Comparison of ENCODE assay signal across 29 cellular contexts in the genomic region with DNA sequence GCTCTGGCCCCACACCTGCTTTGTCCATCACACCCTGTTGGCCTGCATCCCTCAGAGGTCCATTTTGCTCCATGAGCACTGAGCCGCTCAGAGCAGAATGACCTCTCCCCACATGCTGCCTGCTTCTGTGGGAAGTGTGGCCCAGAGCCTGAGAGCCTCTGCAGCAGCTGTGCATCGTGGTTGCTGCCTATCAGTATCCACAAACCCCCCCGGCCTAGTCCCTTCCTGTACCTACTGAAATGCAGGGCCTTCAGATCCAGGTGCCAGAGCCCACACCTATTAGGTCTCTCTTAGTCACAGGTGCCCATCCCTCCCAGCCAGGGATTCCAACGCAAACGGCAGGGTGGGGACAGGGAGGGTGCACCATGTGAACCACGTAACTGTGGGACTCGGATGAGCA.
"Had no signal": no experiment of that assay in that cellular context is flagged by ENCODE, and none has a peak within 500 bp of the region (broad histone marks: within the 10 kb centered on the region; RNA-seq: fewer than 3 reads in every experiment).

No MANE protein-coding gene starts in this region.

- H3K4me3 ChIP-seq: Peyer's patch had no signal

- H3K4me1 ChIP-seq: Peyer's patch had no signal

- H3K36me3 ChIP-seq: brain microvascular endothelial cell had no signal

- ATAC-seq: activated CD4-positive, alpha-beta T cell treated with anti-CD3 and anti-CD28 coated beads for 36 hours; activated T-cell treated with anti-CD3 and anti-CD28 coated beads, Interleukin-2, amount 50 U/mL, for 72 hours; T-cell had no signal

- H3K27me3 Mint-ChIP-seq: activated CD4-positive, alpha-beta memory T cell treated with anti-CD3 and anti-CD28 coated beads, Interleukin-2, amount 10 ng/mL, durations not matched to agents 7 days and 5 days; activated CD4-positive, alpha-beta T cell treated with anti-CD3 and anti-CD28 coated beads for 36 hours; activated naive CD4-positive, alpha-beta T cell treated with anti-CD3 and anti-CD28 coated beads, Interleukin-2, amount 10 ng/mL, durations not matched to agents 7 days and 5 days; activated naive CD8-positive, alpha-beta T cell treated with anti-CD3 and anti-CD28 coated beads for 36 hours; T-cell had no signal

- H3K9me3 ChIP-seq: Peyer's patch had no signal

- H3K27ac ChIP-seq: brain microvascular endothelial cell, Peyer's patch, VCaP had no signal

- H3K36me3 Mint-ChIP-seq: activated naive CD4-positive, alpha-beta T cell treated with anti-CD3 and anti-CD28 coated beads, Interleukin-2, amount 10 ng/mL, durations not matched to agents 7 days and 5 days; activated naive CD8-positive, alpha-beta T cell treated with anti-CD3 and anti-CD28 coated beads for 36 hours had no signal

- DNase-seq: activated CD4-positive, alpha-beta memory T cell treated with anti-CD3 and anti-CD28 coated beads, Interleukin-2, amount 10 ng/mL, durations not matched to agents 7 days and 5 days; activated CD4-positive, alpha-beta T cell treated with anti-CD3 and anti-CD28 coated beads for 36 hours; activated CD4-positive, alpha-beta T cell treated with anti-CD3 and anti-CD28 coated beads, Interleukin-2, amount 50 U/mL, for 1 hour; activated CD8-positive, alpha-beta memory T cell treated with anti-CD3 and anti-CD28 coated beads, Interleukin-2, amount 50 U/mL, for 4 hours; activated gamma-delta T cell treated with Interleukin-2 at 50 U/mL for 16 hours; activated naive CD4-positive, alpha-beta T cell treated with anti-CD3 and anti-CD28 coated beads, Interleukin-2, amount 10 ng/mL, durations not matched to agents 7 days and 5 days; activated naive CD8-positive, alpha-beta T cell treated with anti-CD3 and anti-CD28 coated beads for 36 hours; activated T-cell treated with anti-CD3 and anti-CD28 coated beads, Interleukin-2, amount 50 U/mL, for 72 hours; brain microvascular endothelial cell; IMR-90; Kasumi-1; KBM-7; NCI-H1048; NCI-H1417; NCI-H1694; NCI-H2029; NCI-H2107; NCI-H226; NCI-H510A; NCI-H526 treated with DMSO at 0.1 percent for 48 hours; NK-92 treated with Interleukin-12 subunit alpha and Interleukin-12 subunit beta, amount 100 ng/mL, for 24 hours; OCI-M1; Peyer's patch; SIG-M5; T-cell; T-helper 2 cell; T1000 had no signal

- H3K4me1 Mint-ChIP-seq: activated CD4-positive, alpha-beta memory T cell treated with anti-CD3 and anti-CD28 coated beads, Interleukin-2, amount 10 ng/mL, durations not matched to agents 7 days and 5 days; activated CD4-positive, alpha-beta T cell treated with anti-CD3 and anti-CD28 coated beads for 36 hours; activated naive CD4-positive, alpha-beta T cell treated with anti-CD3 and anti-CD28 coated beads, Interleukin-2, amount 10 ng/mL, durations not matched to agents 7 days and 5 days; activated naive CD8-positive, alpha-beta T cell treated with anti-CD3 and anti-CD28 coated beads for 36 hours; T-cell had no signal

- H3K9me3 Mint-ChIP-seq: activated CD4-positive, alpha-beta memory T cell treated with anti-CD3 and anti-CD28 coated beads, Interleukin-2, amount 10 ng/mL, durations not matched to agents 7 days and 5 days; activated naive CD4-positive, alpha-beta T cell treated with anti-CD3 and anti-CD28 coated beads, Interleukin-2, amount 10 ng/mL, durations not matched to agents 7 days and 5 days; activated naive CD8-positive, alpha-beta T cell treated with anti-CD3 and anti-CD28 coated beads for 36 hours; activated T-cell treated with anti-CD3 and anti-CD28 coated beads, Interleukin-2, amount 50 U/mL, for 72 hours; activated T-helper 2 cell treated with anti-CD3 and anti-CD28 coated beads, Interferon-gamma antibody, Interleukin-2, Interleukin-4, amounts not matched to agents 10 μg/mL and 5 μg/mL and 100 μg/mL, durations not matched to agents 14 hours and 24 hours and 36 hours; T-cell had no signal

- H3K4me3 Mint-ChIP-seq: activated CD4-positive, alpha-beta memory T cell treated with anti-CD3 and anti-CD28 coated beads, Interleukin-2, amount 10 ng/mL, durations not matched to agents 7 days and 5 days; activated CD4-positive, alpha-beta T cell treated with anti-CD3 and anti-CD28 coated beads for 36 hours; activated naive CD4-positive, alpha-beta T cell treated with anti-CD3 and anti-CD28 coated beads, Interleukin-2, amount 10 ng/mL, durations not matched to agents 7 days and 5 days; activated naive CD8-positive, alpha-beta T cell treated with anti-CD3 and anti-CD28 coated beads for 36 hours; activated T-cell treated with anti-CD3 and anti-CD28 coated beads, Interleukin-2, amount 50 U/mL, for 72 hours; T-cell had no signal

- H3K27ac Mint-ChIP-seq: activated CD4-positive, alpha-beta memory T cell treated with anti-CD3 and anti-CD28 coated beads, Interleukin-2, amount 10 ng/mL, durations not matched to agents 7 days and 5 days; activated CD4-positive, alpha-beta T cell treated with anti-CD3 and anti-CD28 coated beads for 36 hours; activated naive CD4-positive, alpha-beta T cell treated with anti-CD3 and anti-CD28 coated beads, Interleukin-2, amount 10 ng/mL, durations not matched to agents 7 days and 5 days; activated naive CD8-positive, alpha-beta T cell treated with anti-CD3 and anti-CD28 coated beads for 36 hours; activated T-cell treated with anti-CD3 and anti-CD28 coated beads, Interleukin-2, amount 50 U/mL, for 72 hours; activated T-helper 2 cell treated with anti-CD3 and anti-CD28 coated beads, Interferon-gamma antibody, Interleukin-2, Interleukin-4, amounts not matched to agents 10 μg/mL and 5 μg/mL and 100 μg/mL, durations not matched to agents 14 hours and 24 hours and 36 hours; T-cell had no signal

- H3K27me3 ChIP-seq: brain microvascular endothelial cell, Peyer's patch had no signal
